In the genomic region with DNA sequence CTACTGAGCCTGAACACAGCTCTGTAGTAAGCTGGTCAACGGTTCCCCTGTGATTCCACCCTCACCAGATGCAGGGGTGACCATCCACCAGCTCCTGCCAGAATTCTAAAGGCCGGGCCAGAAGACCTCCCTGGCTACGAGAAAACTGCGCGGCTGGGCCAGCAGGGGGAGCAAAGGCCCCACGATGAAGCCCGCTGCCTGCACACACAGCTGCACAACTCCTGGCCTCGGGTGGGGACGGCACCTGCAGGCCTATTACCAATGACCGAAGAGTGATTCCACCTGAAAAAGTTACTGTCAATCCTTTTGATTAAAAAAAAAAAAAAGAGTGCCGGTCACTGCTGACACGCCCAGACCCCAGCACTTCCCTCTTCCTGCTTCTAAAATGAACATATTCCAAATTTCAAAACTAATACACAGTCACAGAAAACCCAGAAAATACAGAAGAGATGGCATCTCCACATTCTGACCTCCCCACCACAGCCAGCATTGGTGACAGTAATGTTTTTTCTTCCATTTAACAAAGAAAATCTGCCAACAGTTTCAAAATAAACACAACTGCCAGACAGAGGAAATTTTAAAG, we compare ENCODE assay signal across 8 cellular contexts. TPM values are rescaled to one million over a fixed set of nuclear protein-coding genes. Genes with fewer than 3 reads are reported as not detected.
A peak's percentile ranks its signal among the peaks of the same experiment; 100 is the strongest.
DNase-seq lines count a peak whose midpoint lies in the region; ATAC-seq, FAIRE-seq and TF ChIP-seq lines count a peak whose summit lies in the region.

No MANE protein-coding gene starts in this region.

- H2AFZ ChIP-seq in astrocyte (ENCODE audit: low read depth, low read length) = no peak overlapping the region
- H2AFZ ChIP-seq in hepatocyte = no peak overlapping the region

- DNase-seq in A172 (ENCODE audit: low spot score) (peak; percentile 32), GM12892 (ENCODE audit: insufficient read length) (peak; percentile 85), KBM-7 (peak; percentile 58), T-helper 22 cell (ENCODE audit: low read depth) (peak; percentile 11), astrocyte (ENCODE audit: low read depth) (peak; percentile 17), hepatocyte (ENCODE audit: low spot score) (peak; percentile 73), small intestine (peak; percentile 57)

- no peak for TF ChIP-seq POLR2A in GM12892 (IDR thresholded peaks at IDR 0.05; ENCODE audit: low read depth, low read length)

- in situ Hi-C loops in KBM-7 (cut with MboI; ENCODE audit: low pct_unique_long_range_greater_than_20kb, low sequenced_read_pairs) = no loop called here

- H3K4me3 ChIP-seq in astrocyte (ENCODE audit: insufficient read depth, low read depth, low read length) (no peak overlapping the region), hepatocyte (no peak overlapping the region), small intestine (ENCODE audit: low read depth in 1 of 2, low read length in 2 of 2) (no peak overlapping the region)

- H3K27ac ChIP-seq in astrocyte (ENCODE audit: low read depth, low read length) (no peak overlapping the region), hepatocyte (peak overlapping the region; percentile 14), small intestine (ENCODE audit: low read depth in 1 of 2, low read length in 1 of 2) (no peak overlapping the region)

- H3K79me2 ChIP-seq in astrocyte (ENCODE audit: insufficient read depth, low read length) (no peaks in the 10 kb centered on the region), hepatocyte (no peaks in the 10 kb centered on the region)

- TF ChIP-seq CTCF in astrocyte (IDR thresholded peaks at IDR 0.05; ENCODE audit: insufficient read depth, low read depth, low read length) (peak; percentile 67), hepatocyte (IDR thresholded peaks at IDR 0.05; ENCODE audit: poor library complexity) (peak; percentile 78)

- H4K20me1 ChIP-seq in astrocyte (ENCODE audit: insufficient read depth, low read length) (no peaks in the 10 kb centered on the region), hepatocyte (ENCODE audit: insufficient read depth, poor library complexity, severe bottlenecking) (no peaks in the 10 kb centered on the region)

- H3K36me3 ChIP-seq in astrocyte (ENCODE audit: insufficient read depth, low read length) = no peaks in the 10 kb centered on the region
- no peaks in the 10 kb centered on the region for H3K36me3 ChIP-seq in hepatocyte (replicated peaks; ENCODE audit: insufficient read depth, low read depth)
- peaks cover 6 to 12% of the 10 kb centered on the region in 2 donors for H3K36me3 ChIP-seq in small intestine (ENCODE audit: control insufficient read depth in 2 of 2, insufficient read depth in 2 of 2, low read length in 2 of 2)

- H3K4me3 Mint-ChIP-seq in astrocyte (ENCODE audit: unreplicated experiment) = no peak overlapping the region

- H3K9me3 ChIP-seq in astrocyte (ENCODE audit: insufficient read depth, low read depth, low read length) (no peaks in the 10 kb centered on the region), hepatocyte (ENCODE audit: low read depth) (no peaks in the 10 kb centered on the region), small intestine (ENCODE audit: control insufficient read depth, low read depth) (no peaks in the 10 kb centered on the region)

- ATAC-seq in HG02610 (IDR thresholded peaks at IDR 0.05; ENCODE audit: unreplicated experiment) = no peak

- no peaks in the 10 kb centered on the region for H3K9me2 ChIP-seq in hepatocyte (replicated peaks; ENCODE audit: insufficient read depth)

- peaks cover 1% of the 10 kb centered on the region for H3K27me3 Mint-ChIP-seq in astrocyte (ENCODE audit: low read depth, unreplicated experiment)

- H3K27me3 ChIP-seq in astrocyte (ENCODE audit: insufficient read depth, low read length) = no peaks in the 10 kb centered on the region
- H3K27me3 ChIP-seq in hepatocyte = no peaks in the 10 kb centered on the region
- no peaks in the 10 kb centered on the region for H3K27me3 ChIP-seq in small intestine (ENCODE audit: control insufficient read depth in 2 of 2, insufficient read depth in 2 of 2, low read length in 2 of 2)

- no peak overlapping the region for H3K9ac ChIP-seq in astrocyte (ENCODE audit: low read length)

- H3K4me2 ChIP-seq in astrocyte (ENCODE audit: low read length) = no peak overlapping the region
- no peak overlapping the region for H3K4me2 ChIP-seq in hepatocyte

- no peaks in the 10 kb centered on the region for H3K9me3 Mint-ChIP-seq in astrocyte (ENCODE audit: unreplicated experiment)

- peaks cover 2% of the 10 kb centered on the region for H3K36me3 Mint-ChIP-seq in astrocyte (ENCODE audit: low read depth, unreplicated experiment)

- FAIRE-seq in GM12892 (lab: Jason Lieb, UNC) (peak; percentile 80), astrocyte (lab: Jason Lieb, UNC) (no peak), small intestine (lab: Jason Lieb, UNC) (no peak)

- 41% methylated on average over 11 of the region's 12 CpGs for WGBS in hepatocyte (ENCODE audit: low lambda C conversion rate, missing lambda C conversion rate)
- 15 to 19% (median 16%) methylated on average over 12 of the region's 12 CpGs for WGBS in small intestine, 3 donors

- H3K27ac Mint-ChIP-seq in astrocyte (ENCODE audit: unreplicated experiment) = no peak overlapping the region

- H3K4me1 ChIP-seq in astrocyte (ENCODE audit: insufficient read depth, low read length) = no peaks in the 10 kb centered on the region
- no peaks in the 10 kb centered on the region for H3K4me1 ChIP-seq in hepatocyte (ENCODE audit: insufficient read depth)
- no peaks in the 10 kb centered on the region for H3K4me1 ChIP-seq in small intestine (ENCODE audit: control insufficient read depth in 2 of 2, insufficient read depth in 1 of 2, low read depth in 1 of 2, low read length in 1 of 2)

- no peaks in the 10 kb centered on the region for H3K4me1 Mint-ChIP-seq in astrocyte (ENCODE audit: low read depth, unreplicated experiment)

RNA-seq across cellular contexts. Expression of gene RIPK4, which starts 49.8 kb away (rescaled TPM):
- total RNA-seq in A172 (2014; rRNA removed; shearing (Covaris generic)) = 0.07 and 0.55 TPM in 2 replicates
- not detected for polyA plus RNA-seq in GM12892 (2012; ENCODE audit: missing spikeins)
- total RNA-seq in astrocyte (1.1 and 1.8 TPM in 2 replicates), hepatocyte (19.7 and 32.8 TPM in 2 replicates)
- polyA plus RNA-seq in hepatocyte (28.1 and 31.0 TPM in 2 replicates), small intestine (10 to 100 TPM in 2 of 3 donors, 1 to 10 TPM in 1; 9.7 to 20.8 (median 20.1) TPM)

Comparison
In these comparisons a context has a peak if more than half of its experiments do, and no peak if none do; other contexts are left out.
1. DNase-seq: peak in every context shown above with its lines; median percentile 85 in GM12892; 73 in hepatocyte; 58 in KBM-7; 57 in small intestine; 32 in A172; 17 in astrocyte; 11 in T-helper 22 cell.